Comparison of ENCODE assay signal across 2 cellular contexts in genomic region chr12:69351462-69352236, GRCh38.
TF ChIP-seq lines count a peak whose summit lies in the region.

No MANE protein-coding gene starts in this region.

TF ChIP-seq in A549, 52 proteins besides CTCF, POLR2A, EP300 and RAD21:
- TF ChIP-seq MAZ (IDR thresholded peaks at IDR 0.05; ENCODE audit: borderline replicate concordance, low read depth, low read length) (no peak), MAFK (IDR thresholded peaks at IDR 0.05; ENCODE audit: partially characterized antibody) (peak; percentile 55)
- TF ChIP-seq, protein P1, sequence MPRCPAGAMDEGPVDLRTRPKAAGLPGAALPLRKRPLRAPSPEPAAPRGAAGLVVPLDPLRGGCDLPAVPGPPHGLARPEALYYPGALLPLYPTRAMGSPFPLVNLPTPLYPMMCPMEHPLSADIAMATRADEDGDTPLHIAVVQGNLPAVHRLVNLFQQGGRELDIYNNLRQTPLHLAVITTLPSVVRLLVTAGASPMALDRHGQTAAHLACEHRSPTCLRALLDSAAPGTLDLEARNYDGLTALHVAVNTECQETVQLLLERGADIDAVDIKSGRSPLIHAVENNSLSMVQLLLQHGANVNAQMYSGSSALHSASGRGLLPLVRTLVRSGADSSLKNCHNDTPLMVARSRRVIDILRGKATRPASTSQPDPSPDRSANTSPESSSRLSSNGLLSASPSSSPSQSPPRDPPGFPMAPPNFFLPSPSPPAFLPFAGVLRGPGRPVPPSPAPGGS (IDR thresholded peaks at IDR 0.05) = no peak

TF ChIP-seq in K562, 482 proteins besides CTCF, POLR2A, EP300 and RAD21:
- peak; percentile 80 for TF ChIP-seq ZNF316 (IDR thresholded peaks at IDR 0.05)
- TF ChIP-seq MAFF (IDR thresholded peaks at IDR 0.05; ENCODE audit: low read length) = peak; percentile 44
- TF ChIP-seq C11orf30 (IDR thresholded peaks at IDR 0.05; ENCODE audit: low read depth) = peak; percentile 56; the same call in 1 of the 2 replicates
- TF ChIP-seq MEF2A (IDR thresholded peaks at IDR 0.05; ENCODE audit: control insufficient read depth, low read depth, low read length) = no peak
- no peak for TF ChIP-seq TEAD1 (CRISPR knock-in tag; IDR thresholded peaks at IDR 0.05)
- TF ChIP-seq SNAPC5 (CRISPR knock-in tag; IDR thresholded peaks at IDR 0.05) = no peak
- TF ChIP-seq CREB1 (IDR thresholded peaks at IDR 0.05) = no peak
- no peak for TF ChIP-seq CREB1 (CRISPR knock-in tag; IDR thresholded peaks at IDR 0.05)
- TF ChIP-seq KDM5B (IDR thresholded peaks at IDR 0.05; ENCODE audit: insufficient replicate concordance, low read depth, low read length) = no peak
- TF ChIP-seq MCM5 (IDR thresholded peaks at IDR 0.05; ENCODE audit: low read depth) = no peak
- TF ChIP-seq BCOR (IDR thresholded peaks at IDR 0.05) = no peak
- no peak for TF ChIP-seq TSC22D4 (tag; IDR thresholded peaks at IDR 0.05)
- TF ChIP-seq SUPT5H (IDR thresholded peaks at IDR 0.05) = no peak
- TF ChIP-seq NFE2 (IDR thresholded peaks at IDR 0.05; ENCODE audit: low read depth) = no peak
- TF ChIP-seq NCOA6 (IDR thresholded peaks at IDR 0.05) = no peak
